8 cellular contexts compared by ENCODE assay signal in genomic region chr20:60138263-60139127, GRCh38.
DNase-seq lines count a peak whose midpoint lies in the region; ATAC-seq and TF ChIP-seq lines count a peak whose summit lies in the region.

No MANE protein-coding gene starts in this region.

- H3K4me3 ChIP-seq in NB4 (ENCODE audit: low read depth, low read length): peak overlapping the region; percentile 80

- peaks cover 0 to 6% (median 3%) of the 10 kb centered on the region in 3 donors for H3K27me3 Mint-ChIP-seq in CD14-positive monocyte (ENCODE audit: low read depth in 3 of 3)

- intact Hi-C loops in CD14-positive monocyte (cut with micrococcal nuclease) (loop anchor here in 1 of 2 donors (5.0 kb wide), 2 partner anchors 36 to 81 kb away; no protein-coding TSS in a partner anchor), left cardiac atrium (cut with DNase I) (no loop called here)

- peaks cover 0 to 5% of the 10 kb centered on the region in 2 donors for H3K36me3 Mint-ChIP-seq in CD14-positive monocyte

- H3K9me3 Mint-ChIP-seq in CD14-positive monocyte: peaks cover 0 to 4% (median 2%) of the 10 kb centered on the region in 7 donors

- no peak for DNase-seq in CD14-positive monocyte (ENCODE audit: low spot score)
- DNase-seq in NB4 (ENCODE audit: low read depth): peak; percentile 88
- peak; percentile 32 for DNase-seq in activated T-cell treated with anti-CD3 and anti-CD28 coated beads, Interleukin-2, amount 50 U/mL, for 1 hour
- DNase-seq in left cardiac atrium: peak; percentile 64
- peak; percentile 25 for DNase-seq in stimulated activated CD4-positive, alpha-beta T cell treated with anti-CD3 and anti-CD28 coated beads, Interleukin-2, amount 100 ng/mL, for 4 hours (ENCODE audit: low read depth)
- DNase-seq in NCI-H226: no peak
- no peak for DNase-seq in HUDEP-2 (lab: John Stamatoyannopoulos, UW; ENCODE audit: unreplicated experiment in 76 of 76)
- DNase-seq in NCI-H1930 (lab: John Stamatoyannopoulos, UW): no peak

- TF ChIP-seq CTCF in CD14-positive monocyte (IDR thresholded peaks at IDR 0.05) (no peak), NB4 (IDR thresholded peaks at IDR 0.05; ENCODE audit: low read depth, low read length) (no peak)

- no peak for TF ChIP-seq POLR2A in NB4 (IDR thresholded peaks at IDR 0.05; ENCODE audit: extremely low read depth, insufficient read length)

- peak overlapping the region; percentile 83 to 95 (median 90) for H3K27ac Mint-ChIP-seq in CD14-positive monocyte

- peaks cover 75% of the 10 kb centered on the region for H3K4me1 Mint-ChIP-seq in CD14-positive monocyte

- H3K4me3 Mint-ChIP-seq in CD14-positive monocyte: peak overlapping the region; percentile 78 to 92

- ATAC-seq in left cardiac atrium: peak; percentile 45 to 80

Comparison
In these comparisons a context has a peak if more than half of its experiments do, and no peak if none do; other contexts are left out.
1. DNase-seq: peak in NB4 (single experiment), activated T-cell treated with anti-CD3 and anti-CD28 coated beads, Interleukin-2, amount 50 U/mL, for 1 hour (single experiment), left cardiac atrium (single experiment) and stimulated activated CD4-positive, alpha-beta T cell treated with anti-CD3 and anti-CD28 coated beads, Interleukin-2, amount 100 ng/mL, for 4 hours (single experiment); none in CD14-positive monocyte (single experiment), NCI-H226 (single experiment), HUDEP-2 (0 of 76) and NCI-H1930 (0 of 2).